36 cellular contexts compared by ENCODE assay signal in genomic region chr10:17958049-17958448, GRCh38. TPM values are rescaled to one million over a fixed set of nuclear protein-coding genes. Genes with fewer than 3 reads are reported as not detected.
"Had no signal": no experiment of that assay in that cellular context is flagged by ENCODE, and none has a peak within 500 bp of the region (broad histone marks: within the 10 kb centered on the region; RNA-seq: fewer than 3 reads in every experiment).

No MANE protein-coding gene starts in this region.

- H3K4me1 ChIP-seq: adrenal gland, ascending aorta, body of pancreas, breast epithelium had no signal

- H3K27me3 ChIP-seq: adrenal gland, ascending aorta, body of pancreas, brain microvascular endothelial cell, breast epithelium, cardiac muscle cell had no signal

- H3K36me3 ChIP-seq: adrenal gland, ascending aorta, brain microvascular endothelial cell, breast epithelium, cardiac muscle cell had no signal

- H3K4me3 ChIP-seq: adrenal gland, ascending aorta, body of pancreas, breast epithelium, cardiac muscle cell had no signal

- DNase-seq: activated effector memory CD4-positive, alpha-beta T cell treated with anti-CD3 and anti-CD28 coated beads, Interleukin-2, amount 50 U/mL, for 16 hours; activated effector memory CD4-positive, alpha-beta T cell treated with Interleukin-2 at 50 U/mL for 16 hours; activated gamma-delta T cell; activated gamma-delta T cell treated with Interleukin-2 at 50 U/mL for 16 hours; activated naive CD4-positive, alpha-beta T cell; activated naive CD4-positive, alpha-beta T cell treated with anti-CD3 and anti-CD28 coated beads for 36 hours; activated naive CD4-positive, alpha-beta T cell treated with anti-CD3 and anti-CD28 coated beads, Interleukin-2, amount 10 ng/mL, durations not matched to agents 7 days and 5 days; activated naive CD4-positive, alpha-beta T cell treated with anti-CD3 and anti-CD28 coated beads, Interleukin-2, amount 50 U/mL, for 16 hours; activated naive CD4-positive, alpha-beta T cell treated with Interleukin-2 at 50 U/mL for 16 hours; activated naive CD8-positive, alpha-beta T cell treated with anti-CD3 and anti-CD28 coated beads for 36 hours; activated naive CD8-positive, alpha-beta T cell treated with anti-CD3 and anti-CD28 coated beads, Interleukin-2, amount 10 ng/mL, durations not matched to agents 7 days and 5 days; activated naive CD8-positive, alpha-beta T cell treated with anti-CD3 and anti-CD28 coated beads, Interleukin-2, amount 50 U/mL, for 24 hours; activated T-cell treated with anti-CD3 and anti-CD28 coated beads, Interleukin-2, amount 50 U/mL, for 1 hour; activated T-cell treated with anti-CD3 and anti-CD28 coated beads, Interleukin-2, amount 50 U/mL, for 24 hours; activated T-cell treated with anti-CD3 and anti-CD28 coated beads, Interleukin-2, amount 50 U/mL, for 4 hours; activated T-cell treated with anti-CD3 and anti-CD28 coated beads, Interleukin-2, amount 50 U/mL, for 48 hours; activated T-cell treated with anti-CD3 and anti-CD28 coated beads, Interleukin-2, amount 50 U/mL, for 72 hours; adrenal gland; amniotic stem cell; amygdala; aorta; body of pancreas; brain microvascular endothelial cell; caudate nucleus; central memory CD4-positive, alpha-beta T cell; cerebellar nuclear complex had no signal

- H3K9me3 ChIP-seq: adrenal gland, ascending aorta, body of pancreas, breast epithelium had no signal

- ATAC-seq: activated naive CD4-positive, alpha-beta T cell treated with anti-CD3 and anti-CD28 coated beads, Interleukin-2, amount 50 U/mL, for 72 hours; activated naive CD8-positive, alpha-beta T cell treated with anti-CD3 and anti-CD28 coated beads, Interleukin-2, amount 50 U/mL, for 24 hours; activated T-cell treated with anti-CD3 and anti-CD28 coated beads, Interleukin-2, amount 50 U/mL, for 4 hours; activated T-cell treated with anti-CD3 and anti-CD28 coated beads, Interleukin-2, amount 50 U/mL, for 72 hours; activated T-helper 17 cell treated with anti-CD3 and anti-CD28 coated beads, Interleukin-2, amount 50 U/mL, for 72 hours had no signal

- H3K27ac ChIP-seq: adrenal gland, ascending aorta, brain microvascular endothelial cell, cardiac muscle cell had no signal

- FAIRE-seq: astrocyte had no signal

RNA-seq across cellular contexts. Expression of gene SLC39A12, which starts 6.3 kb away (rescaled TPM):
- total RNA-seq: activated naive CD4-positive, alpha-beta T cell treated with anti-CD3 and anti-CD28 coated beads for 36 hours; activated naive CD4-positive, alpha-beta T cell treated with anti-CD3 and anti-CD28 coated beads, Interleukin-2, amount 50 U/mL, for 72 hours; activated naive CD8-positive, alpha-beta T cell treated with anti-CD3 and anti-CD28 coated beads for 36 hours; activated naive CD8-positive, alpha-beta T cell treated with anti-CD3 and anti-CD28 coated beads, Interleukin-2, amount 10 ng/mL, durations not matched to agents 7 days and 5 days; activated T-cell treated with anti-CD3 and anti-CD28 coated beads, Interleukin-2, amount 50 U/mL, for 4 hours; activated T-cell treated with anti-CD3 and anti-CD28 coated beads, Interleukin-2, amount 50 U/mL, for 72 hours; activated T-helper 1 cell treated with anti-CD3 and anti-CD28 coated beads, Interleukin-12 subunit alpha, Interleukin-12 subunit beta, Interleukin-2, Interleukin-4 antibody, amounts not matched to agents 30 ng/mL and 10 ng/mL and 1 ng/mL, durations not matched to agents 14 hours and 24 hours and 36 hours; activated T-helper 17 cell treated with anti-CD3 and anti-CD28 coated beads, Interleukin-2, amount 50 U/mL, for 72 hours; activated T-helper 2 cell treated with anti-CD3 and anti-CD28 coated beads, Interferon-gamma antibody, Interleukin-2, Interleukin-4, amounts not matched to agents 10 μg/mL and 5 μg/mL and 100 μg/mL, durations not matched to agents 14 hours and 24 hours and 36 hours; ascending aorta; astrocyte; body of pancreas; cardiac septum; chondrocyte had no signal
- polyA plus RNA-seq: aorta had no signal
